8 cellular contexts compared by ENCODE assay signal in genomic region chr20:56411759-56412472, GRCh38. TPM values are rescaled to one million over a fixed set of nuclear protein-coding genes. Genes with fewer than 3 reads are reported as not detected.
DNase-seq lines count a peak whose midpoint lies in the region; ATAC-seq lines count a peak whose summit lies in the region.
"Had no signal": no experiment of that assay in that cellular context is flagged by ENCODE, and none has a peak within 500 bp of the region (broad histone marks: within the 10 kb centered on the region; RNA-seq: fewer than 3 reads in every experiment).

TSS of gene CASS4 (plus strand) at chr20:56412260. CDS start at chr20:56412459, 199 bp downstream.

- ATAC-seq in GM19043 (IDR thresholded peaks at IDR 0.05; ENCODE audit: low read depth, unreplicated experiment) (peak; percentile 70), HG03432 (IDR thresholded peaks at IDR 0.05; ENCODE audit: unreplicated experiment) (peak; percentile 71)

- H3K27ac ChIP-seq in substantia nigra (ENCODE audit: low read depth, low read length, poor library complexity, severe bottlenecking), result peak within 1 kb of the TSS; percentile 52
- H3K27ac ChIP-seq: SJSA1 had no signal

- peaks cover 7% of the 10 kb centered on the region for H3K36me3 Mint-ChIP-seq in activated naive CD4-positive, alpha-beta T cell treated with anti-CD3 and anti-CD28 coated beads, Interleukin-2, amount 50 U/mL, for 24 hours

- H3K27me3 ChIP-seq in H7 (ENCODE audit: control insufficient read depth, insufficient read depth, low read length), result no peaks in the 10 kb centered on the region
- H3K27me3 ChIP-seq: SJSA1 had no signal

- H3K9me3 Mint-ChIP-seq in activated naive CD4-positive, alpha-beta T cell treated with anti-CD3 and anti-CD28 coated beads, Interleukin-2, amount 50 U/mL, for 24 hours, result no peaks in the 10 kb centered on the region

- H3K4me3 ChIP-seq in H7 (ENCODE audit: insufficient read depth, low read depth, low read length), result no peak within 1 kb of the TSS
- H3K4me3 ChIP-seq: SJSA1 had no signal

- H3K27me3 Mint-ChIP-seq in activated naive CD4-positive, alpha-beta T cell treated with anti-CD3 and anti-CD28 coated beads, Interleukin-2, amount 50 U/mL, for 24 hours, result no peaks in the 10 kb centered on the region

- peaks cover 61% of the 10 kb centered on the region for H3K4me1 Mint-ChIP-seq in activated naive CD4-positive, alpha-beta T cell treated with anti-CD3 and anti-CD28 coated beads, Interleukin-2, amount 50 U/mL, for 24 hours

- peak within 1 kb of the TSS; percentile 97 for H3K27ac Mint-ChIP-seq in activated naive CD4-positive, alpha-beta T cell treated with anti-CD3 and anti-CD28 coated beads, Interleukin-2, amount 50 U/mL, for 24 hours

- DNase-seq in iris pigment epithelial cell (ENCODE audit: low read depth), result peak; percentile 87
- DNase-seq in substantia nigra (lab: John Stamatoyannopoulos, UW), result peak in 3 of 49 donors; percentile 9 to 16 (median 12)
- no peak for DNase-seq in H7
- no peak for DNase-seq in NK-92 (lab: John Stamatoyannopoulos, UW; ENCODE audit: unreplicated experiment)

- peaks cover 3% of the 10 kb centered on the region for H3K36me3 ChIP-seq in H7 (replicated peaks; ENCODE audit: control insufficient read depth, insufficient read depth, low read length)

- peak within 1 kb of the TSS; percentile 86 for H3K4me3 Mint-ChIP-seq in activated naive CD4-positive, alpha-beta T cell treated with anti-CD3 and anti-CD28 coated beads, Interleukin-2, amount 50 U/mL, for 24 hours

RNA-seq across cellular contexts. Expression of gene CASS4, which starts in this region (rescaled TPM):
- not detected in 2 replicates for total RNA-seq in H7 (2014; rRNA removed; shearing (Covaris generic))
- total RNA-seq: SJSA1 had no signal
